Comparison of ENCODE assay signal across 18 cellular contexts in the genomic region with DNA sequence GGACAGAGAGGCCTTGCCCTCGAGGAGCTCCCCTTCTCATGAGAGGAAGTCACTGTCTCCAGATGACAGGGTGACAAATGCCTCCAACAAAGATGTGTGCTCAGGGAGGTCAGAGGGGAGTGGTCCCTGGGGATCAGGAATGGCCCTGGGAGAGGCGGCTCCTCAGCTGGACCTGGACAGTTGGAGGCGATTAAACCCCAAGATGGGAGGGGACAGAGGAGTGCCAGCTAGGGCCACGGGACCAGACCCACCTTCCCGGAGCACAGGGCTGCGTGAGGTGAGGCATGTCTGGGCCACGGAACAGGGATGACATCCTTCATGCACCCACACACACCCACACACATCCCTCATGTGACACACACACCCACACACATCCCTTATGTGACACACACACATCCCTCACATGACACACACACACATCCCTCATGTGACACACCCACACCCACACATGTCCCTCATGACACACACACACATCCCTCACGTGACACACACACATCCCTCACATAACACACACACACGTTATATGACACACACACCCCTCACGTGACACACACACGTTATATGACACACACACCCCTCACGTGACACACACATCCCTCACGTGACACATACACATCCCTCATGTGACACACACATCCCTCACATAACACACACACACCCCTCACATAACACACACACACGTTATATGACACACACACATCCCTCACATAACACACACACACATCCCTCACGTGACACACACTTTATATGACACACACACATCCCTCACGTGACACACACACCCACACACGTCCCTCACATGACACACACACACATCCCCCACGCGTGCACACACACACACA.
"Had no signal": no experiment of that assay in that cellular context is flagged by ENCODE, and none has a peak within 500 bp of the region (broad histone marks: within the 10 kb centered on the region; RNA-seq: fewer than 3 reads in every experiment).

No MANE protein-coding gene starts in this region.

- H3K9me3 ChIP-seq: mucosa of descending colon, prostate gland, sigmoid colon, stomach, thoracic aorta had no signal

- H3K4me1 ChIP-seq: foreskin keratinocyte, prostate gland had no signal

- H3K36me3 ChIP-seq: prostate gland, sigmoid colon, stomach, thoracic aorta had no signal

- H3K27ac ChIP-seq: foreskin keratinocyte, prostate gland, sigmoid colon, stomach, thoracic aorta had no signal

- ATAC-seq: activated CD8-positive, alpha-beta T cell treated with anti-CD3 and anti-CD28 coated beads for 36 hours; foreskin keratinocyte; left lobe of liver; mucosa of descending colon; natural killer cell treated with Interleukin-12 subunit alpha and Interleukin-12 subunit beta and Interleukin-15 and Interleukin-18, amount 100 ng/mL, for 72 hours; T-cell had no signal

- DNase-seq: activated CD8-positive, alpha-beta memory T cell treated with anti-CD3 and anti-CD28 coated beads, Interleukin-2, amount 50 U/mL, for 4 hours; activated CD8-positive, alpha-beta T cell treated with anti-CD3 and anti-CD28 coated beads for 36 hours; activated naive CD4-positive, alpha-beta T cell treated with anti-CD3 and anti-CD28 coated beads for 36 hours; foreskin keratinocyte; mucosa of descending colon; occipital lobe; sigmoid colon; stimulated activated CD4-positive, alpha-beta T cell treated with anti-CD3 and anti-CD28 coated beads, Interleukin-12 subunit alpha, Interleukin-12 subunit beta, amount 100 ng/mL, for 4 hours; stimulated activated CD4-positive, alpha-beta T cell treated with anti-CD3 and anti-CD28 coated beads, Interleukin-2, amount 100 ng/mL, for 48 hours; stimulated activated CD8-positive, alpha-beta memory T cell treated with anti-CD3 and anti-CD28 coated beads, Interleukin-4, amount 100 ng/mL, for 48 hours; stomach; T-cell had no signal

- FAIRE-seq: colon, islet of Langerhans had no signal

- H3K4me3 ChIP-seq: mucosa of descending colon, prostate gland, sigmoid colon, stomach, thoracic aorta had no signal
